8 cellular contexts compared by ENCODE assay signal in genomic region chr11:124674571-124674970, GRCh38.
DNase-seq lines count a peak whose midpoint lies in the region; TF ChIP-seq lines count a peak whose summit lies in the region.

No MANE protein-coding gene starts in this region.

- no peak for TF ChIP-seq CTCF in 22Rv1 (IDR thresholded peaks at IDR 0.05)
- no peak for TF ChIP-seq CTCF in HFF-Myc (IDR thresholded peaks at IDR 0.05; ENCODE audit: low read depth, low read length, missing control alignments)
- TF ChIP-seq CTCF in brain microvascular endothelial cell (IDR thresholded peaks at IDR 0.05; ENCODE audit: low read depth, low read length, missing control alignments): no peak

- H3K4me3 ChIP-seq in HFF-Myc (replicated peaks; ENCODE audit: low read depth, low read length): peak overlapping the region; percentile 80
- peak overlapping the region; percentile 76 for H3K4me3 ChIP-seq in brain microvascular endothelial cell (ENCODE audit: low read depth, low read length)
- peak overlapping the region; percentile 75 to 80 for H3K4me3 ChIP-seq in muscle layer of colon (ENCODE audit: low read depth in 1 of 2, low read length in 2 of 2)

- H3K27me3 ChIP-seq in brain microvascular endothelial cell (replicated peaks) (no peaks in the 10 kb centered on the region), muscle layer of colon (ENCODE audit: control insufficient read depth in 1 of 2, insufficient read depth in 2 of 2, low read length in 2 of 2) (no peaks in the 10 kb centered on the region)

- H3K27ac ChIP-seq in 22Rv1 (peak overlapping the region; percentile 54), brain microvascular endothelial cell (no peak overlapping the region), muscle layer of colon (ENCODE audit: low read depth, low read length) (peak overlapping the region; percentile 69)

- DNase-seq in HFF-Myc (ENCODE audit: extremely low read depth, low read depth) (no peak), brain microvascular endothelial cell (no peak), NCI-H2029 (lab: John Stamatoyannopoulos, UW) (no peak), NCI-H128 (lab: John Stamatoyannopoulos, UW; ENCODE audit: unreplicated experiment) (no peak), midbrain (lab: John Stamatoyannopoulos, UW) (no peak), AG20443 (ENCODE audit: low spot score) (no peak)

- H3K36me3 ChIP-seq in brain microvascular endothelial cell (replicated peaks): no peaks in the 10 kb centered on the region
- H3K36me3 ChIP-seq in muscle layer of colon (ENCODE audit: insufficient read depth, low read length): no peaks in the 10 kb centered on the region

- H3K4me1 ChIP-seq in muscle layer of colon (ENCODE audit: insufficient read depth, low read length): peaks cover 19% of the 10 kb centered on the region

- H3K9me3 ChIP-seq in muscle layer of colon (ENCODE audit: low read length): no peaks in the 10 kb centered on the region

- no peak overlapping the region for H3K9ac ChIP-seq in muscle layer of colon (ENCODE audit: low read length)

- in situ Hi-C loops in brain microvascular endothelial cell (cut with HindIII; ENCODE audit: low pct_ligation_motif_present, low sequenced_read_pairs): no loop called here
